Comparison of ENCODE assay signal across 17 cellular contexts in the genomic region with DNA sequence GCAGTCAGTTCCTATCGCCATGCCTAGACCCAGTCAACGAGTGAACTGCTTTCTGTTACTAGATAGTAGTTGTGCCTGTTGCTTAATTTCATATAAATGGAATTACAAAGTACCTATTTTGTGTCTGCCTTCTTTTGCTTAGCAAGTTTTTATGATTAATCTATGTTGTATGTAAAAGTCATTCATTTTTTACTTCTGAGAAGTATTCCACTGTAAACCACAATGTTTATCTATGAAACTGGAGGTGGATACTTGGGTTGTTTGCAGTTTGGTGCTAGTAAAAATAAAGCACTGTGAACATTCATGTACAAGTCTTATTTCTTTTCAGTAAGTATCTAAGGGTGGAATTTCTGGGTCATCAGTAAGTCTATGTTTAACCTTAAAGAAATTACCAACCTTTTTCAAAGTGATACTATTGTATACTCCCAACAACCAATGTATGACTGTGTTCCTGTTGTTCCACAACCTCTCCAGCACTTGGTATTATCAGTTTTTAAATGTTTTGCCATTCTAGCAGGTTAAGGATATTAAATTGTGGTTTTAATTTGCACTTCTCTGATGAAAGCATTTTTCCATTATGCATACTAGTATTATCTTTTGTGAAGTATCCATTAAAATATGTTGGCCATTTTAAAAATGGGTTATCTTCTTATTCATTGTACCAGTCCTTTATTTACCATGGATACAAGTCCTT.
DNase-seq lines count a peak whose midpoint lies in the region; ATAC-seq and TF ChIP-seq lines count a peak whose summit lies in the region.
"Had no signal": no experiment of that assay in that cellular context is flagged by ENCODE, and none has a peak within 500 bp of the region (broad histone marks: within the 10 kb centered on the region; RNA-seq: fewer than 3 reads in every experiment).

No MANE protein-coding gene starts in this region.

- H3K36me3 ChIP-seq in RWPE2 (ENCODE audit: low read depth) (peaks cover 5% of the 10 kb centered on the region), WERI-Rb-1 (no peaks in the 10 kb centered on the region)
- H3K36me3 ChIP-seq: adrenal gland, uterus had no signal

- no peaks in the 10 kb centered on the region for H3K9me3 ChIP-seq in RWPE2 (ENCODE audit: severe bottlenecking)
- no peaks in the 10 kb centered on the region for H3K9me3 ChIP-seq in WERI-Rb-1 (ENCODE audit: severe bottlenecking)
- H3K9me3 ChIP-seq: A549, sigmoid colon, uterus had no signal

- peaks cover 14% of the 10 kb centered on the region for H3K4me1 Mint-ChIP-seq in stimulated activated naive CD8-positive, alpha-beta T cell treated with anti-CD3 and anti-CD28 coated beads, Interleukin-15, Interleukin-2, amounts not matched to agents 100 ng/mL and 50 ng/mL, for 24 hours (ENCODE audit: low read depth)

- H3K9me3 Mint-ChIP-seq in activated naive CD4-positive, alpha-beta T cell treated with anti-CD3 and anti-CD28 coated beads, Interleukin-2, amount 50 U/mL, for 72 hours, result peaks cover 5 to 12% of the 10 kb centered on the region in 2 donors
- peaks cover 12% of the 10 kb centered on the region for H3K9me3 Mint-ChIP-seq in stimulated activated naive CD8-positive, alpha-beta T cell treated with anti-CD3 and anti-CD28 coated beads, Interleukin-15, Interleukin-2, amounts not matched to agents 100 ng/mL and 50 ng/mL, for 24 hours

- no peak for TF ChIP-seq CTCF in RWPE2 (IDR thresholded peaks at IDR 0.05; ENCODE audit: poor library complexity, severe bottlenecking)
- TF ChIP-seq CTCF in WERI-Rb-1 (IDR thresholded peaks at IDR 0.05; ENCODE audit: low read depth, low read length), result no peak

- H3K4me3 Mint-ChIP-seq in stimulated activated naive CD8-positive, alpha-beta T cell treated with anti-CD3 and anti-CD28 coated beads, Interleukin-15, Interleukin-2, amounts not matched to agents 100 ng/mL and 50 ng/mL, for 24 hours, result no peak overlapping the region
- H3K4me3 Mint-ChIP-seq: T-helper 17 cell had no signal

- H3K4me1 ChIP-seq in RWPE2 (ENCODE audit: insufficient read depth, poor library complexity, severe bottlenecking), result peaks cover 5% of the 10 kb centered on the region
- H3K4me1 ChIP-seq: adrenal gland, sigmoid colon, uterus had no signal

- DNase-seq in activated naive CD4-positive, alpha-beta T cell treated with anti-CD3 and anti-CD28 coated beads, Interleukin-2, amount 50 U/mL, for 72 hours (ENCODE audit: low spot score in 2 of 2), result no peak
- DNase-seq in activated naive CD4-positive, alpha-beta T cell treated with anti-CD3 and anti-CD28 coated beads, Interleukin-2, amount 50 U/mL, for 16 hours, result no peak
- no peak for DNase-seq in RWPE2 (ENCODE audit: low spot score)
- DNase-seq in fibroblast of gingiva (ENCODE audit: low read depth), result peak; percentile 14
- DNase-seq in AML-193 (lab: John Stamatoyannopoulos, UW), result no peak
- no peak for DNase-seq in WERI-Rb-1
- DNase-seq in NCI-H345 (lab: John Stamatoyannopoulos, UW), result no peak
- DNase-seq: adrenal gland; dermis blood vessel endothelial cell; sigmoid colon; stimulated activated naive CD4-positive, alpha-beta T cell; T-helper 17 cell; uterus had no signal

- no peaks in the 10 kb centered on the region for H3K27me3 Mint-ChIP-seq in stimulated activated naive CD8-positive, alpha-beta T cell treated with anti-CD3 and anti-CD28 coated beads, Interleukin-15, Interleukin-2, amounts not matched to agents 100 ng/mL and 50 ng/mL, for 24 hours
- H3K27me3 Mint-ChIP-seq: T-helper 17 cell had no signal

- H3K27ac ChIP-seq in RWPE2 (ENCODE audit: poor library complexity, severe bottlenecking) (no peak overlapping the region), WERI-Rb-1 (no peak overlapping the region)
- H3K27ac ChIP-seq: A549, adrenal gland, sigmoid colon, uterus had no signal

- H3K27me3 ChIP-seq in RWPE2 (ENCODE audit: insufficient read depth, poor library complexity, severe bottlenecking), result no peaks in the 10 kb centered on the region
- no peaks in the 10 kb centered on the region for H3K27me3 ChIP-seq in WERI-Rb-1 (ENCODE audit: insufficient read depth, low read depth, severe bottlenecking)
- H3K27me3 ChIP-seq: adrenal gland, sigmoid colon, uterus had no signal

- ATAC-seq in activated naive CD4-positive, alpha-beta T cell treated with anti-CD3 and anti-CD28 coated beads, Interleukin-2, amount 50 U/mL, for 72 hours, result peak; percentile 46 to 52
- ATAC-seq in RWPE2 (ENCODE audit: low read depth), result peak; percentile 52; the same call in 2 of the 3 replicates
- ATAC-seq: A549; activated CD4-positive, CD25-positive, alpha-beta regulatory T cell treated with anti-CD3 and anti-CD28 coated beads, Interleukin-2, amount 50 U/mL, for 24 hours; HCT116; T-helper 17 cell had no signal

- no peak overlapping the region for H3K27ac Mint-ChIP-seq in activated naive CD4-positive, alpha-beta T cell treated with anti-CD3 and anti-CD28 coated beads, Interleukin-2, amount 50 U/mL, for 72 hours
- peak overlapping the region; percentile 45 for H3K27ac Mint-ChIP-seq in stimulated activated naive CD8-positive, alpha-beta T cell treated with anti-CD3 and anti-CD28 coated beads, Interleukin-15, Interleukin-2, amounts not matched to agents 100 ng/mL and 50 ng/mL, for 24 hours
- H3K27ac Mint-ChIP-seq: T-helper 17 cell had no signal

- H3K36me3 Mint-ChIP-seq in activated naive CD4-positive, alpha-beta T cell treated with anti-CD3 and anti-CD28 coated beads, Interleukin-2, amount 50 U/mL, for 72 hours, result peaks cover 0 to 12% of the 10 kb centered on the region in 2 donors
- H3K36me3 Mint-ChIP-seq in stimulated activated naive CD8-positive, alpha-beta T cell treated with anti-CD3 and anti-CD28 coated beads, Interleukin-15, Interleukin-2, amounts not matched to agents 100 ng/mL and 50 ng/mL, for 24 hours (ENCODE audit: low read depth), result peaks cover 5% of the 10 kb centered on the region

- no peak overlapping the region for H3K4me3 ChIP-seq in RWPE2 (ENCODE audit: severe bottlenecking)
- no peak overlapping the region for H3K4me3 ChIP-seq in WERI-Rb-1 (ENCODE audit: low read depth, low read length)
- H3K4me3 ChIP-seq: A549, adrenal gland, sigmoid colon, uterus had no signal
